ENCODE assay signal across 1 cellular context in genomic region chr7:134515569-134516468, GRCh38.
TF ChIP-seq lines count a peak whose summit lies in the region.

No MANE protein-coding gene starts in this region.

TF ChIP-seq in K562, 482 proteins besides CTCF, POLR2A, EP300 and RAD21:
- TF ChIP-seq ZNF316 (IDR thresholded peaks at IDR 0.05) (peak; percentile 25; the same call in 1 of the 2 replicates), SRSF9 (IDR thresholded peaks at IDR 0.05; ENCODE audit: borderline replicate concordance, low read depth, low read length) (no peak), E2F4 (CRISPR knock-in tag; IDR thresholded peaks at IDR 0.05; ENCODE audit: low read depth) (no peak), ZNF764 (CRISPR knock-in tag; IDR thresholded peaks at IDR 0.05; ENCODE audit: low read depth) (no peak), RB1 (IDR thresholded peaks at IDR 0.05; ENCODE audit: low read depth) (no peak), CGGBP1 (CRISPR knock-in tag; IDR thresholded peaks at IDR 0.05) (no peak), MAZ (CRISPR knock-in tag; conservative IDR thresholded peaks at IDR 0.05 in 1 of 2, IDR thresholded peaks at IDR 0.05 in 1 of 2) (no peak), BCLAF1 (IDR thresholded peaks at IDR 0.05; ENCODE audit: borderline replicate concordance in 1 of 2, control insufficient read depth in 1 of 2, low read depth in 2 of 2, low read length in 1 of 2) (no peak), FOSL1 (tag; conservative IDR thresholded peaks at IDR 0.05) (peak; percentile 96), SAFB (IDR thresholded peaks at IDR 0.05; ENCODE audit: borderline replicate concordance, low read depth, low read length) (no peak), TBP (optimal IDR thresholded peaks at IDR 0.05; ENCODE audit: low read depth, low read length) (no peak), ZNF407 (IDR thresholded peaks at IDR 0.05; ENCODE audit: low read depth) (no peak), NFIC (IDR thresholded peaks at IDR 0.05) (no peak), ZNF512 (tag; IDR thresholded peaks at IDR 0.05) (no peak), ZBTB43 (CRISPR knock-in tag; IDR thresholded peaks at IDR 0.05) (no peak), ZNF511 (CRISPR knock-in tag; IDR thresholded peaks at IDR 0.05) (no peak), SMAD4 (CRISPR knock-in tag; conservative IDR thresholded peaks at IDR 0.05) (no peak), C11orf30 (IDR thresholded peaks at IDR 0.05; ENCODE audit: low read depth) (peak; percentile 41; the same call in 1 of the 2 replicates), MAFG (tag; conservative IDR thresholded peaks at IDR 0.05) (peak; percentile 71), DPF2 (IDR thresholded peaks at IDR 0.05) (0 out of 2 replicates have a peak, but pooled peaks have one; percentile 15), JUND (IDR thresholded peaks at IDR 0.05; ENCODE audit: borderline replicate concordance, low read depth, low read length) (peak; percentile 42; the same call in 1 of the 2 replicates), JUND (tag; IDR thresholded peaks at IDR 0.05; ENCODE audit: borderline replicate concordance, low read depth, low read length) (peak; percentile 74; the same call in 2 of the 3 replicates), NFE2 (IDR thresholded peaks at IDR 0.05; ENCODE audit: low read depth) (peak; percentile 58), ZNF449 (CRISPR knock-in tag; IDR thresholded peaks at IDR 0.05) (no peak), ZNF12 (CRISPR knock-in tag; IDR thresholded peaks at IDR 0.05) (no peak), ZBTB34 (CRISPR knock-in tag; IDR thresholded peaks at IDR 0.05) (no peak), ATF3 (IDR thresholded peaks at IDR 0.05) (peak; percentile 64), ATF3 (CRISPR knock-in tag; conservative IDR thresholded peaks at IDR 0.05) (no peak), CSDE1 (IDR thresholded peaks at IDR 0.05) (no peak), CCAR2 (IDR thresholded peaks at IDR 0.05; ENCODE audit: low read depth, low read length) (no peak)
